In the genomic region with DNA sequence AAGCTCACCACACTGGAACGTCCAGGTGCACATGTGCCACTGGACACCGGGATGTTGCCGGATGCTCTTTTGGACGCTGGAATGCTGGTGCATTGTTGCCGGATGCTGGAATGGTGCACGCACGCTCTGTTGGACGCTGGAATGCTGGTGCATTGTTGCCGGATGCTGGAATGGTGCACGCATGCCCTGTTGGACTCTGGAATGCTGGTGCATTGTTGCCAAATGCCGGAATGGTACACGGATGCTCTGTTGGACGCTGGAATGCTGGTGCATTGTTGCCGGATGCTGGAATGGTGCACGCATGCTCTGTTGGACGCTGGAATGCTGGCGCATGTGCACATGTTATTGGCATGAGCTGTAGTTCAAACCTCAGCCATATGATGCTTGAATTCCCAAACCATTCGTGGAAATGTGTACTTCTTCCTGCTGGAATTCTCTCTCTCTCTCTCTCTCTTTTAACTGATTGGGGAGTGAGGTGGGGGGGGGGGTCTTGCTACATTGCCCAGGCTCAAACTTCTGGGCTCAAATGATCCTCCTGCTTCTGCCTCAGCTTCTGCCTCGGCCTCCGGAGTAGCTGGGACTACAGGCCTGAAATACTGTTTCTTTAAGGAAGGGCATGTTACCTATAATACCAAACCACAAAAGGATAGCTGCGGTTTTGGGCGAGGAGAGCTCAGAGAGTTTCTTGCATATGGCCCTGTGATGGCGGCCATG, we compare ENCODE assay signal across 10 cellular contexts. TPM values are rescaled to one million over a fixed set of nuclear protein-coding genes. Genes with fewer than 3 reads are reported as not detected.
A peak's percentile ranks its signal among the peaks of the same experiment; 100 is the strongest.
DNase-seq lines count a peak whose midpoint lies in the region; ATAC-seq, FAIRE-seq and TF ChIP-seq lines count a peak whose summit lies in the region.
"Had no signal": no experiment of that assay in that cellular context is flagged by ENCODE, and none has a peak within 500 bp of the region (broad histone marks: within the 10 kb centered on the region; RNA-seq: fewer than 3 reads in every experiment).

No MANE protein-coding gene starts in this region.

- H3K36me3 Mint-ChIP-seq in activated CD4-positive, alpha-beta T cell treated with anti-CD3 and anti-CD28 coated beads, Interleukin-2, amount 10 ng/mL, durations not matched to agents 24 days and 14 days (ENCODE audit: low read depth), result no peaks in the 10 kb centered on the region
- no peaks in the 10 kb centered on the region for H3K36me3 Mint-ChIP-seq in activated T-helper 17 cell treated with anti-CD3 and anti-CD28 coated beads, Interleukin-2, amount 50 U/mL, for 72 hours (ENCODE audit: low read depth)

- no peaks in the 10 kb centered on the region; a peak in 1 of 5 replicates for H3K36me3 ChIP-seq in HepG2 (replicated peaks in 1 of 2; ENCODE audit: control insufficient read depth in 1 of 2, insufficient read depth in 2 of 2, low read length in 2 of 2)
- no peaks in the 10 kb centered on the region for H3K36me3 ChIP-seq in stomach

- H3K4me1 Mint-ChIP-seq in activated CD4-positive, alpha-beta T cell treated with anti-CD3 and anti-CD28 coated beads, Interleukin-2, amount 10 ng/mL, durations not matched to agents 24 days and 14 days, result peaks cover 6% of the 10 kb centered on the region
- H3K4me1 Mint-ChIP-seq in activated T-helper 17 cell treated with anti-CD3 and anti-CD28 coated beads, Interleukin-2, amount 50 U/mL, for 72 hours, result peaks cover 24% of the 10 kb centered on the region

- intact Hi-C loops in activated CD4-positive, alpha-beta T cell treated with anti-CD3 and anti-CD28 coated beads, Interleukin-2, amount 10 ng/mL, durations not matched to agents 24 days and 14 days (cut with micrococcal nuclease), result no loop called here
- intact Hi-C loops in HepG2 (cut with micrococcal nuclease; ENCODE audit: unreplicated experiment) (loop anchor here (2.0 kb wide), 2 partner anchors 17 to 61 kb away; no protein-coding TSS in a partner anchor), stomach (cut with DNase I; ENCODE audit: low total_unique reads) (no loop called here)

- 91% methylated on average over 22 of the region's 23 CpGs for WGBS in HepG2 (ENCODE audit: low lambda C conversion rate)
- WGBS in stomach, 5 donors, result 75 to 83% (median 78%) methylated on average over 23 of the region's 23 CpGs

- BruUV-seq in HepG2 (replicated peaks; lab: Mats Ljungman, UMichigan), result no TSS peak

- TF ChIP-seq RAD21 in HepG2 (CRISPR knock-in tag; IDR thresholded peaks at IDR 0.05), result no peak

- peaks cover 39% of the 10 kb centered on the region for H3K27me3 Mint-ChIP-seq in activated CD4-positive, alpha-beta T cell treated with anti-CD3 and anti-CD28 coated beads, Interleukin-2, amount 10 ng/mL, durations not matched to agents 24 days and 14 days
- H3K27me3 Mint-ChIP-seq in activated T-helper 17 cell treated with anti-CD3 and anti-CD28 coated beads, Interleukin-2, amount 50 U/mL, for 72 hours, result no peaks in the 10 kb centered on the region

- H3K9me3 ChIP-seq in HepG2 (ENCODE audit: low read length), result no peaks in the 10 kb centered on the region
- H3K9me3 ChIP-seq in stomach, result no peaks in the 10 kb centered on the region

- TF ChIP-seq POLR2A in HepG2 (IDR thresholded peaks at IDR 0.05; ENCODE audit: insufficient read depth in 1 of 2, low read depth in 2 of 2, low read length in 2 of 2) (no peak), stomach (IDR thresholded peaks at IDR 0.05) (no peak)

- H3K27ac ChIP-seq in HepG2 (ENCODE audit: extremely low read length, insufficient read depth, low read length) (no peak overlapping the region), stomach (peak overlapping the region; percentile 76 to 84 (median 83))
- H3K27ac ChIP-seq: epithelial cell of prostate had no signal

- no peak for DNase-seq in activated CD4-positive, alpha-beta T cell treated with anti-CD3 and anti-CD28 coated beads, Interleukin-2, amount 10 ng/mL, durations not matched to agents 24 days and 14 days
- no peak for DNase-seq in activated CD4-positive, alpha-beta T cell treated with anti-CD3 and anti-CD28 coated beads for 48 hours
- DNase-seq in HepG2 (ENCODE audit: low spot score), result no peak
- no peak for DNase-seq in stomach
- no peak for DNase-seq in medulla oblongata (ENCODE audit: extremely low spot score)
- no peak for DNase-seq in NCI-H187 (lab: John Stamatoyannopoulos, UW)
- DNase-seq: NCI-H446 had no signal

- H3K4me3 ChIP-seq in HepG2 (replicated peaks in 1 of 3; ENCODE audit: insufficient read depth in 1 of 3, low read depth in 2 of 3, low read length in 3 of 3) (peak overlapping the region; percentile 69 to 85 (median 83); a peak in 4 of 6 replicates), stomach (peak overlapping the region; percentile 49 to 64 (median 59))

- H3K27ac Mint-ChIP-seq in activated CD4-positive, alpha-beta T cell treated with anti-CD3 and anti-CD28 coated beads, Interleukin-2, amount 10 ng/mL, durations not matched to agents 24 days and 14 days, result no peak overlapping the region
- no peak overlapping the region for H3K27ac Mint-ChIP-seq in activated T-helper 17 cell treated with anti-CD3 and anti-CD28 coated beads, Interleukin-2, amount 50 U/mL, for 72 hours

- ATAC-seq in activated T-helper 17 cell treated with anti-CD3 and anti-CD28 coated beads, Interleukin-2, amount 50 U/mL, for 72 hours (replicated peaks), result no peak
- ATAC-seq in HepG2 (no peak), GM18861 (IDR thresholded peaks at IDR 0.05; ENCODE audit: unreplicated experiment) (no peak)

- FAIRE-seq in HepG2 (lab: Jason Lieb, UNC), result no peak

- H3K9ac ChIP-seq in HepG2 (ENCODE audit: insufficient read depth, low read depth, low read length), result peak overlapping the region; percentile 70; the same call in 1 of the 2 replicates

- TF ChIP-seq EP300 in HepG2 (IDR thresholded peaks at IDR 0.05; ENCODE audit: low read depth in 2 of 2, low read length in 2 of 2) (no peak), HepG2 (CRISPR knock-in tag; IDR thresholded peaks at IDR 0.05; ENCODE audit: borderline replicate concordance) (no peak), stomach (IDR thresholded peaks at IDR 0.05) (no peak)

- peak overlapping the region; percentile 98 for H3K4me2 ChIP-seq in HepG2 (ENCODE audit: low read depth, low read length)

- H3K79me2 ChIP-seq in HepG2 (ENCODE audit: insufficient read depth, low read length), result peaks cover 32% of the 10 kb centered on the region

- in situ Hi-C loops in HepG2 (cut with HindIII; ENCODE audit: extremely low pct_ligation_motif_present, low pct_unique_long_range_greater_than_20kb), result no loop called here

- CTCF ChIA-PET in HepG2 (lab: Yijun Ruan, JAX; ENCODE audit: low intra/inter-chr PET ratio, low total read pairs), result interaction anchor here (1.4 kb wide), 1 partner anchor 25 kb away, joined by 4 read pairs; no protein-coding TSS in a partner anchor

- peaks cover 2% of the 10 kb centered on the region; the same call in 1 of the 2 replicates for H4K20me1 ChIP-seq in HepG2 (ENCODE audit: insufficient read depth, low read length)

- POLR2A ChIA-PET in HepG2 (lab: Yijun Ruan, JAX), result interaction anchor here (0.7 to 1.6 kb wide), 4 partner anchors 11 to 56 kb away, joined by 5 to 8 read pairs (median 6); no protein-coding TSS in a partner anchor

- H3K4me1 ChIP-seq in HepG2 (ENCODE audit: insufficient read depth, low read length), result peaks cover 43% of the 10 kb centered on the region
- H3K4me1 ChIP-seq in stomach, result peaks cover 19 to 27% (median 24%) of the 10 kb centered on the region in 4 donors

- H3K27me3 ChIP-seq in HepG2 (ENCODE audit: control insufficient read depth in 1 of 2, insufficient read depth in 2 of 2, low read length in 2 of 2) (no peaks in the 10 kb centered on the region), stomach (peaks cover 0 to 56% (median 10%) of the 10 kb centered on the region in 3 donors)

- peak overlapping the region; percentile 54 for H3K4me3 Mint-ChIP-seq in activated CD4-positive, alpha-beta T cell treated with anti-CD3 and anti-CD28 coated beads, Interleukin-2, amount 10 ng/mL, durations not matched to agents 24 days and 14 days
- H3K4me3 Mint-ChIP-seq in activated T-helper 17 cell treated with anti-CD3 and anti-CD28 coated beads, Interleukin-2, amount 50 U/mL, for 72 hours, result peak overlapping the region; percentile 66

- TF ChIP-seq CTCF in HepG2 (CRISPR knock-in tag; IDR thresholded peaks at IDR 0.05), result no peak
- TF ChIP-seq CTCF in stomach (IDR thresholded peaks at IDR 0.05), result no peak

- no peak overlapping the region for H2AFZ ChIP-seq in HepG2 (ENCODE audit: low read length)

- peaks cover 5% of the 10 kb centered on the region for H3K9me3 Mint-ChIP-seq in activated CD4-positive, alpha-beta T cell treated with anti-CD3 and anti-CD28 coated beads, Interleukin-2, amount 10 ng/mL, durations not matched to agents 24 days and 14 days
- peaks cover 5% of the 10 kb centered on the region for H3K9me3 Mint-ChIP-seq in activated T-helper 17 cell treated with anti-CD3 and anti-CD28 coated beads, Interleukin-2, amount 50 U/mL, for 72 hours

RNA-seq across cellular contexts. Expression of a gene that starts 1.2 kb away (rescaled TPM):
- total RNA-seq in activated CD4-positive, alpha-beta T cell treated with anti-CD3 and anti-CD28 coated beads, Interleukin-2, amount 10 ng/mL, durations not matched to agents 24 days and 14 days, result 0.09 and 0.38 TPM in 2 replicates
- total RNA-seq in activated T-helper 17 cell treated with anti-CD3 and anti-CD28 coated beads, Interleukin-2, amount 50 U/mL, for 72 hours, result 1 to 10 TPM; 2.0 to 3.0 TPM
- total RNA-seq in HepG2 (2016; rRNA removed; fragmentation: Illumina TruSeq; extraction: Trizol) (13.7 and 19.4 TPM in 2 replicates), stomach (100 to 1,000 TPM in 1 of 5 donors, 10 to 100 TPM in 4; 39.1 to 363 (median 58.6) TPM)
- 2.3 and 3.4 TPM in 2 replicates for total RNA-seq in HepG2 (2016; cell fraction: cytosol; rRNA removed; fragmentation: Illumina TruSeq; extraction: Trizol; ENCODE audit: low read depth)
- total RNA-seq in HepG2 (2016; cell fraction: insoluble cytoplasmic fraction; rRNA removed; fragmentation: Illumina TruSeq; extraction: Trizol), result 10.9 and 20.3 TPM in 2 replicates
- total RNA-seq in HepG2 (2016; cell fraction: membrane; rRNA removed; fragmentation: Illumina TruSeq; extraction: Trizol), result 5.5 and 5.6 TPM in 2 replicates
- total RNA-seq in HepG2 (2016; cell fraction: nucleus; rRNA removed; fragmentation: Illumina TruSeq; extraction: Trizol), result 24.6 and 25.3 TPM in 2 replicates
- polyA plus RNA-seq in HepG2 (2011; rRNA removed) (28.4 and 33.6 TPM in 2 replicates), stomach (10 to 100 TPM; 10.8 to 20.0 (median 13.3) TPM)
- polyA plus RNA-seq in HepG2 (2011; cell fraction: cytosol; rRNA removed), result 13.6 and 15.2 TPM in 2 replicates
- 196 and 262 TPM in 2 replicates for polyA plus RNA-seq in HepG2 (2011; cell fraction: nucleus; rRNA removed)
- 26.3 and 28.9 TPM in 2 replicates for polyA plus RNA-seq in HepG2 (2012)
- polyA plus RNA-seq in HepG2 (2016; cell fraction: cytosol; fragmentation: Illumina TruSeq; extraction: Trizol; ENCODE audit: low read depth), result 1.1 and 1.3 TPM in 2 replicates
- 10.3 and 10.5 TPM in 2 replicates for polyA plus RNA-seq in HepG2 (2016; cell fraction: insoluble cytoplasmic fraction; fragmentation: Illumina TruSeq; extraction: Trizol; ENCODE audit: low read depth)
- polyA plus RNA-seq in HepG2 (2016; cell fraction: membrane; fragmentation: Illumina TruSeq; extraction: Trizol; ENCODE audit: low read depth), result 1.6 and 2.4 TPM in 2 replicates
- polyA plus RNA-seq in HepG2 (2016; cell fraction: nucleus; fragmentation: Illumina TruSeq; extraction: Trizol; ENCODE audit: insufficient read depth, low read depth), result 57.7 and 66.1 TPM in 2 replicates
- polyA minus RNA-seq in HepG2 (2011; rRNA and poly(A)+ RNA removed; ENCODE audit: low replicate concordance), result 39.0 and 75.0 TPM in 2 replicates
- polyA minus RNA-seq in HepG2 (2011; cell fraction: cytosol; rRNA and poly(A)+ RNA removed), result 16.7 and 21.1 TPM in 2 replicates
- 89.5 and 90.6 TPM in 2 replicates for polyA minus RNA-seq in HepG2 (2011; cell fraction: nucleus; rRNA and poly(A)+ RNA removed)
